In genomic region chr3:124846189-124846588, GRCh38 we compare ENCODE assay signal across 12 cellular contexts. TPM values are rescaled to one million over a fixed set of nuclear protein-coding genes. Genes with fewer than 3 reads are reported as not detected.
DNase-seq lines count a peak whose midpoint lies in the region; ATAC-seq and TF ChIP-seq lines count a peak whose summit lies in the region.
"Had no signal": no experiment of that assay in that cellular context is flagged by ENCODE, and none has a peak within 500 bp of the region (broad histone marks: within the 10 kb centered on the region; RNA-seq: fewer than 3 reads in every experiment).

No MANE protein-coding gene starts in this region.

- H3K36me3 ChIP-seq in GM23248 (ENCODE audit: low read depth) (peaks cover 6% of the 10 kb centered on the region; the same call in 1 of the 2 replicates), body of pancreas (replicated peaks in 1 of 2; ENCODE audit: insufficient read depth in 1 of 2, low read depth in 2 of 2) (no peaks in the 10 kb centered on the region), heart right ventricle (peaks cover 0 to 59% (median 13%) of the 10 kb centered on the region in 9 donors)

- no peaks in the 10 kb centered on the region for H4K20me1 ChIP-seq in GM23248 (ENCODE audit: insufficient read depth)

- H3K9ac ChIP-seq in GM23248: peak overlapping the region; percentile 78

- no peak overlapping the region for H2AFZ ChIP-seq in GM23248

- ATAC-seq in body of pancreas: peak; percentile 24
- peak in 2 of 8 donors; percentile 24 to 38 for ATAC-seq in heart right ventricle
- no peak for ATAC-seq in GM21723 (IDR thresholded peaks at IDR 0.05; ENCODE audit: unreplicated experiment)
- ATAC-seq in GM18858 (IDR thresholded peaks at IDR 0.05; ENCODE audit: unreplicated experiment): no peak
- ATAC-seq in HG03432 (IDR thresholded peaks at IDR 0.05; ENCODE audit: unreplicated experiment): no peak
- ATAC-seq in HG03039 (IDR thresholded peaks at IDR 0.05; ENCODE audit: unreplicated experiment): no peak

- TF ChIP-seq POLR2A in body of pancreas (IDR thresholded peaks at IDR 0.05): no peak

- H3K79me2 ChIP-seq in GM23248 (ENCODE audit: insufficient read depth): peaks cover 62% of the 10 kb centered on the region

- no peaks in the 10 kb centered on the region for H3K9me2 ChIP-seq in GM23248 (ENCODE audit: insufficient read depth)

- in situ Hi-C loops in GM23248 (cut with MboI): no loop called here

- H3K27me3 ChIP-seq in GM23248 (replicated peaks; ENCODE audit: insufficient read depth) (no peaks in the 10 kb centered on the region), body of pancreas (no peaks in the 10 kb centered on the region), heart right ventricle (no peaks in the 10 kb centered on the region)

- H3F3A ChIP-seq in GM23248 (ENCODE audit: insufficient read depth): peaks cover 58% of the 10 kb centered on the region

- peak overlapping the region; percentile 95 for H3K27ac ChIP-seq in GM23248
- H3K27ac ChIP-seq in body of pancreas: no peak overlapping the region
- H3K27ac ChIP-seq in heart right ventricle: peak overlapping the region; percentile 13 to 82 (median 62)
- peak overlapping the region in 16 of 21 experiments; percentile 52 to 90 (median 78) for H3K27ac ChIP-seq in skin epidermis
- H3K27ac ChIP-seq: HL-60 had no signal

- no peak overlapping the region for H3K4me3 ChIP-seq in GM23248
- H3K4me3 ChIP-seq in body of pancreas: no peak overlapping the region
- no peak overlapping the region for H3K4me3 ChIP-seq in heart right ventricle
- no peak overlapping the region for H3K4me3 ChIP-seq in skin epidermis

- TF ChIP-seq CTCF in body of pancreas (IDR thresholded peaks at IDR 0.05): no peak
- no peak for TF ChIP-seq CTCF in heart right ventricle (IDR thresholded peaks at IDR 0.05)

- 27 to 32% methylated on average over 2 of the region's 2 CpGs for WGBS in GM23248 (ENCODE audit: low coverage in 1 of 2, low lambda C conversion rate in 2 of 2, missing lambda C conversion rate in 2 of 2), 2 experiments
- WGBS in body of pancreas, 2 donors: 52 to 56% methylated on average over 2 of the region's 2 CpGs
- 51 to 53% methylated on average over 2 of the region's 2 CpGs for WGBS in heart right ventricle, 2 donors

- intact Hi-C loops in body of pancreas (cut with DNase I) (no loop called here), heart right ventricle (cut with DNase I) (no loop called here)

- H3K9me3 ChIP-seq in GM23248 (ENCODE audit: low read depth): no peaks in the 10 kb centered on the region
- no peaks in the 10 kb centered on the region for H3K9me3 ChIP-seq in body of pancreas
- no peaks in the 10 kb centered on the region for H3K9me3 ChIP-seq in heart right ventricle

- H3K4me2 ChIP-seq in GM23248 (ENCODE audit: unreplicated experiment): peak overlapping the region; percentile 74

- H3K4me1 ChIP-seq in GM23248 (ENCODE audit: insufficient read depth): peaks cover 65% of the 10 kb centered on the region
- no peaks in the 10 kb centered on the region for H3K4me1 ChIP-seq in body of pancreas
- H3K4me1 ChIP-seq in heart right ventricle: peaks cover 14 to 59% (median 33%) of the 10 kb centered on the region in 9 donors

- DNase-seq in GM23248 (peak; percentile 85), body of pancreas (no peak), heart right ventricle (no peak)
- DNase-seq: activated CD4-positive, alpha-beta T cell treated with anti-CD3 and anti-CD28 coated beads, Interleukin-2, amount 10 ng/mL, durations not matched to agents 24 days and 14 days; hippocampal formation; NCI-H187 had no signal

RNA-seq across cellular contexts. Expression of gene ITGB5, which starts 41.0 kb away (rescaled TPM):
- total RNA-seq in GM23248 (2014; rRNA removed; shearing (Covaris generic)): 383 and 523 TPM in 2 replicates
- 33.9 and 39.4 TPM in 2 replicates for polyA plus RNA-seq in GM23248 (2016; fragmentation: Nextera tagmentation; extraction: Ambion mirVana)
- total RNA-seq in body of pancreas: 10 to 100 TPM; 73.5 to 88.7 TPM
- total RNA-seq in heart right ventricle: 100 to 1,000 TPM in 6 of 10 donors, 10 to 100 TPM in 4; 72.2 to 154 (median 108) TPM
- 100 to 1,000 TPM in 1 of 2 donors, 10 to 100 TPM in 1; 18.5 to 145 TPM for polyA plus RNA-seq in heart right ventricle

Comparison
In these comparisons a context has a peak if more than half of its experiments do, and no peak if none do; other contexts are left out.
1. H3K27ac ChIP-seq: peak in GM23248 (single experiment), heart right ventricle (10 of 10) and skin epidermis (16 of 21); none in body of pancreas (0 of 4).